In genomic region chr7:148821422-148821821, GRCh38 we compare ENCODE assay signal across 27 cellular contexts.
"Had no signal": no experiment of that assay in that cellular context is flagged by ENCODE, and none has a peak within 500 bp of the region (broad histone marks: within the 10 kb centered on the region; RNA-seq: fewer than 3 reads in every experiment).

No MANE protein-coding gene starts in this region.

- DNase-seq: hypothalamus; immature natural killer cell; kidney; left colon; left lung; lower lobe of right lung; mammary epithelial cell; mesendoderm; midbrain; naive thymus-derived CD8-positive, alpha-beta T cell; nephron progenitor cell; ovary; right lobe of liver; stimulated activated CD4-positive, alpha-beta T cell treated with anti-CD3 and anti-CD28 coated beads, Interleukin-1b, Interleukin-23, amount 100 ng/mL, for 48 hours; stimulated activated CD4-positive, alpha-beta T cell treated with anti-CD3 and anti-CD28 coated beads, Interleukin-2, amount 100 ng/mL, for 48 hours; stimulated activated CD4-positive, alpha-beta T cell treated with anti-CD3 and anti-CD28 coated beads, Interleukin-4, amount 100 ng/mL, for 4 hours; stimulated activated CD8-positive, alpha-beta memory T cell treated with anti-CD3 and anti-CD28 coated beads, Interleukin-4, amount 100 ng/mL, for 48 hours; stimulated activated naive CD4-positive, alpha-beta T cell treated with Interleukin-2 at 50 U/mL for 16 hours; stimulated activated naive CD8-positive, alpha-beta T cell treated with anti-CD3 and anti-CD28 coated beads, Interleukin-15, amount 100 ng/mL, for 72 hours; substantia nigra; transverse colon; uterus had no signal

- H3K27ac Mint-ChIP-seq: immature natural killer cell; naive thymus-derived CD8-positive, alpha-beta T cell; nephron progenitor cell; neural progenitor cell; stimulated activated memory B cell treated with anti-CD40 and anti-IgM and Interleukin-4, amounts not matched to agents 10 μg/mL and 1 μg/mL and 100 μg/mL, for 72 hours had no signal

- H3K27me3 Mint-ChIP-seq: naive thymus-derived CD8-positive, alpha-beta T cell; progenitor cell of endocrine pancreas; stimulated activated memory B cell treated with anti-CD40 and anti-IgM and Interleukin-4, amounts not matched to agents 10 μg/mL and 1 μg/mL and 100 μg/mL, for 72 hours; stimulated activated naive CD8-positive, alpha-beta T cell treated with anti-CD3 and anti-CD28 coated beads, Interleukin-15, amount 100 ng/mL, for 72 hours had no signal

- H3K9me3 ChIP-seq: left lung, lower lobe of right lung, ovary, right atrium auricular region, right lobe of liver, transverse colon, uterus had no signal

- H3K9ac ChIP-seq: neural progenitor cell had no signal

- H3K27ac ChIP-seq: left lung, lower lobe of right lung, neural progenitor cell, ovary, right atrium auricular region, right lobe of liver, transverse colon, uterus had no signal

- H3K4me2 ChIP-seq: neural progenitor cell had no signal

- H3K4me3 Mint-ChIP-seq: immature natural killer cell; naive thymus-derived CD8-positive, alpha-beta T cell; nephron progenitor cell; neural progenitor cell; stimulated activated memory B cell treated with anti-CD40 and anti-IgM and Interleukin-4, amounts not matched to agents 10 μg/mL and 1 μg/mL and 100 μg/mL, for 72 hours; stimulated activated naive CD8-positive, alpha-beta T cell treated with anti-CD3 and anti-CD28 coated beads, Interleukin-15, amount 100 ng/mL, for 72 hours had no signal

- H3K4me1 ChIP-seq: left lung, lower lobe of right lung, neural progenitor cell, right atrium auricular region, right lobe of liver, transverse colon, uterus had no signal

- H3K4me3 ChIP-seq: left lung, lower lobe of right lung, neural progenitor cell, ovary, right atrium auricular region, right lobe of liver, smooth muscle cell, transverse colon, uterus had no signal

- H3K9me3 Mint-ChIP-seq: immature natural killer cell; naive thymus-derived CD8-positive, alpha-beta T cell; nephron progenitor cell; neural progenitor cell; stimulated activated memory B cell treated with anti-CD40 and anti-IgM and Interleukin-4, amounts not matched to agents 10 μg/mL and 1 μg/mL and 100 μg/mL, for 72 hours; stimulated activated naive CD8-positive, alpha-beta T cell treated with anti-CD3 and anti-CD28 coated beads, Interleukin-15, amount 100 ng/mL, for 72 hours had no signal

- ATAC-seq: left colon; left lung; lower lobe of right lung; naive thymus-derived CD8-positive, alpha-beta T cell; right lobe of liver; stimulated activated memory B cell treated with anti-CD40 and anti-IgM and Interleukin-4, amounts not matched to agents 10 μg/mL and 1 μg/mL and 100 μg/mL, for 72 hours; stimulated activated naive CD8-positive, alpha-beta T cell treated with anti-CD3 and anti-CD28 coated beads, Interleukin-15, amount 100 ng/mL, for 72 hours had no signal

- H3K27me3 ChIP-seq: left lung, neural progenitor cell, ovary, right atrium auricular region, right lobe of liver, transverse colon, uterus had no signal

- H2AFZ ChIP-seq: neural progenitor cell had no signal

- H3K36me3 ChIP-seq: lower lobe of right lung, ovary, right atrium auricular region, uterus had no signal

- H3K4me1 Mint-ChIP-seq: immature natural killer cell; neural progenitor cell; stimulated activated memory B cell treated with anti-CD40 and anti-IgM and Interleukin-4, amounts not matched to agents 10 μg/mL and 1 μg/mL and 100 μg/mL, for 72 hours; stimulated activated naive CD8-positive, alpha-beta T cell treated with anti-CD3 and anti-CD28 coated beads, Interleukin-15, amount 100 ng/mL, for 72 hours had no signal
